8 cellular contexts compared by ENCODE assay signal in genomic region chr4:151407466-151408379, GRCh38. TPM values are rescaled to one million over a fixed set of nuclear protein-coding genes. Genes with fewer than 3 reads are reported as not detected.
DNase-seq lines count a peak whose midpoint lies in the region; ATAC-seq and TF ChIP-seq lines count a peak whose summit lies in the region.

No MANE protein-coding gene starts in this region.

- peak overlapping the region; percentile 98 for H3K27ac Mint-ChIP-seq in WTC11
- no peak overlapping the region for H3K27ac Mint-ChIP-seq in natural killer cell treated with Interleukin-12 subunit alpha and Interleukin-12 subunit beta and Interleukin-15 and Interleukin-18, amount 100 ng/mL, for 72 hours

- H3K4me3 ChIP-seq in epithelial cell of proximal tubule (ENCODE audit: low read depth, low read length), result peak overlapping the region; percentile 80

- POLR2A ChIA-PET in WTC11 (lab: Charles Lee), result interaction anchor here (0.5 to 1.2 kb wide), 5 partner anchors 28 to 90 kb away, joined by 3 to 5 read pairs (median 3); partner anchors contain the start of gene SH3D19

- no peaks in the 10 kb centered on the region for H3K9me3 Mint-ChIP-seq in WTC11
- no peaks in the 10 kb centered on the region for H3K9me3 Mint-ChIP-seq in natural killer cell treated with Interleukin-12 subunit alpha and Interleukin-12 subunit beta and Interleukin-15 and Interleukin-18, amount 100 ng/mL, for 72 hours

- no peaks in the 10 kb centered on the region for H3K27me3 Mint-ChIP-seq in WTC11 (ENCODE audit: low read depth)
- H3K27me3 Mint-ChIP-seq in natural killer cell treated with Interleukin-12 subunit alpha and Interleukin-12 subunit beta and Interleukin-15 and Interleukin-18, amount 100 ng/mL, for 72 hours, result peaks cover 29 to 54% of the 10 kb centered on the region in 2 donors

- DNase-seq in COLO668 (lab: John Stamatoyannopoulos, UW; ENCODE audit: unreplicated experiment) (peak; percentile 66), WTC11 (ENCODE audit: low spot score) (peak; percentile 22), epithelial cell of proximal tubule (ENCODE audit: low read depth) (no peak), NCI-H2081 (lab: John Stamatoyannopoulos, UW) (no peak), NCI-H524 treated with DMSO at 0.1 percent for 48 hours (lab: John Stamatoyannopoulos, UW) (no peak)
- DNase-seq in natural killer cell treated with Interleukin-12 subunit alpha and Interleukin-12 subunit beta and Interleukin-15 and Interleukin-18, amount 100 ng/mL, for 72 hours (ENCODE audit: low spot score), result no peak

- H3K36me3 Mint-ChIP-seq in WTC11, result no peaks in the 10 kb centered on the region; the same call in none of the 2 replicates
- H3K36me3 Mint-ChIP-seq in natural killer cell treated with Interleukin-12 subunit alpha and Interleukin-12 subunit beta and Interleukin-15 and Interleukin-18, amount 100 ng/mL, for 72 hours, result no peaks in the 10 kb centered on the region

- peaks cover 37% of the 10 kb centered on the region for H3K4me1 Mint-ChIP-seq in WTC11
- H3K4me1 Mint-ChIP-seq in natural killer cell treated with Interleukin-12 subunit alpha and Interleukin-12 subunit beta and Interleukin-15 and Interleukin-18, amount 100 ng/mL, for 72 hours (ENCODE audit: low read depth in 2 of 2), result peaks cover 22% of the 10 kb centered on the region in 2 donors

- ATAC-seq in GM19455 (IDR thresholded peaks at IDR 0.05; ENCODE audit: unreplicated experiment) (peak; percentile 84), HG03457 (IDR thresholded peaks at IDR 0.05; ENCODE audit: unreplicated experiment) (peak; percentile 84), WTC11 (no peak)
- ATAC-seq in natural killer cell treated with Interleukin-12 subunit alpha and Interleukin-12 subunit beta and Interleukin-15 and Interleukin-18, amount 100 ng/mL, for 72 hours, result peak; percentile 67 to 68

- TF ChIP-seq CTCF in WTC11 (IDR thresholded peaks at IDR 0.05) (no peak), epithelial cell of proximal tubule (conservative IDR thresholded peaks at IDR 0.05; ENCODE audit: low read depth, low read length) (peak; percentile 25)

- CTCF ChIA-PET in WTC11 (lab: Charles Lee), result interaction anchor here (1.1 to 1.9 kb wide), 3 partner anchors 35 to 131 kb away, joined by 4 to 5 read pairs (median 4); partner anchors contain the start of gene PRSS48

- H3K4me3 Mint-ChIP-seq in WTC11, result peak overlapping the region; percentile 86
- peak overlapping the region; percentile 71 for H3K4me3 Mint-ChIP-seq in natural killer cell treated with Interleukin-12 subunit alpha and Interleukin-12 subunit beta and Interleukin-15 and Interleukin-18, amount 100 ng/mL, for 72 hours

TF ChIP-seq in WTC11, 78 proteins besides CTCF, POLR2A, EP300 and RAD21:
- TF ChIP-seq ZNF532 (CRISPR knock-in tag; IDR thresholded peaks at IDR 0.05; ENCODE audit: borderline replicate concordance), result no peak
- no peak for TF ChIP-seq GRHL2 (CRISPR knock-in tag; IDR thresholded peaks at IDR 0.05; ENCODE audit: insufficient replicate concordance, severe bottlenecking)
- no peak for TF ChIP-seq ZNF138 (CRISPR knock-in tag; conservative IDR thresholded peaks at IDR 0.05)
- no peak for TF ChIP-seq CREM (CRISPR knock-in tag; IDR thresholded peaks at IDR 0.05)
- TF ChIP-seq SOX15 (CRISPR knock-in tag; IDR thresholded peaks at IDR 0.05), result no peak
- no peak for TF ChIP-seq PRRX2 (CRISPR knock-in tag; IDR thresholded peaks at IDR 0.05)
- TF ChIP-seq NFYB (CRISPR knock-in tag; conservative IDR thresholded peaks at IDR 0.05; ENCODE audit: low read depth), result no peak
- TF ChIP-seq KAT7 (CRISPR knock-in tag; IDR thresholded peaks at IDR 0.05; ENCODE audit: borderline replicate concordance), result no peak
- TF ChIP-seq CBFB (CRISPR knock-in tag; IDR thresholded peaks at IDR 0.05; ENCODE audit: low read depth), result no peak
- TF ChIP-seq IRF2 (CRISPR knock-in tag; IDR thresholded peaks at IDR 0.05; ENCODE audit: borderline replicate concordance, low read depth), result no peak
- TF ChIP-seq, protein P1, sequence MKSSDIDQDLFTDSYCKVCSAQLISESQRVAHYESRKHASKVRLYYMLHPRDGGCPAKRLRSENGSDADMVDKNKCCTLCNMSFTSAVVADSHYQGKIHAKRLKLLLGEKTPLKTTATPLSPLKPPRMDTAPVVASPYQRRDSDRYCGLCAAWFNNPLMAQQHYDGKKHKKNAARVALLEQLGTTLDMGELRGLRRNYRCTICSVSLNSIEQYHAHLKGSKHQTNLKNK (CRISPR knock-in tag; IDR thresholded peaks at IDR 0.05), result no peak
- no peak for TF ChIP-seq ZSCAN18 (CRISPR knock-in tag; IDR thresholded peaks at IDR 0.05)

RNA-seq across cellular contexts. Expression of gene FHIP1A, which starts 1.3 kb away (rescaled TPM):
- 64.2 to 68.6 TPM (median 67.5 TPM) in 3 replicates for total RNA-seq in WTC11 (2021)
- total RNA-seq in epithelial cell of proximal tubule, result 8.5 and 17.0 TPM in 2 replicates
- under 1 TPM; 0.12 to 0.39 TPM for total RNA-seq in natural killer cell treated with Interleukin-12 subunit alpha and Interleukin-12 subunit beta and Interleukin-15 and Interleukin-18, amount 100 ng/mL, for 72 hours

Comparison
In these comparisons a context has a peak if more than half of its experiments do, and no peak if none do; other contexts are left out.
1. DNase-seq: peak in COLO668 (single experiment) and WTC11 (single experiment); none in epithelial cell of proximal tubule (single experiment), natural killer cell treated with Interleukin-12 subunit alpha and Interleukin-12 subunit beta and Interleukin-15 and Interleukin-18, amount 100 ng/mL, for 72 hours (single experiment), NCI-H2081 (0 of 2) and NCI-H524 treated with DMSO at 0.1 percent for 48 hours (single experiment).